ENCODE assay signal across 8 cellular contexts in genomic region chr6:142301421-142302391, GRCh38. TPM values are rescaled to one million over a fixed set of nuclear protein-coding genes. Genes with fewer than 3 reads are reported as not detected.
DNase-seq lines count a peak whose midpoint lies in the region; ATAC-seq, FAIRE-seq and TF ChIP-seq lines count a peak whose summit lies in the region.

ADGRG6 (plus strand) TSS chr6:142302007; CDS start chr6:142302330, 323 bp downstream.

- TF ChIP-seq POLR2A in lower leg skin (IDR thresholded peaks at IDR 0.05): no peak

- no peaks in the 10 kb centered on the region for H3K4me1 ChIP-seq in colonic mucosa

- H3K4me3 ChIP-seq in WERI-Rb-1 (ENCODE audit: low read depth, low read length) (peak within 1 kb of the TSS; percentile 62), colonic mucosa (peak within 1 kb of the TSS; percentile 76), lower leg skin (ENCODE audit: low read depth, poor library complexity, severe bottlenecking) (peak within 1 kb of the TSS; percentile 56)

- TF ChIP-seq CTCF in WERI-Rb-1 (IDR thresholded peaks at IDR 0.05; ENCODE audit: low read depth, low read length) (peak; percentile 40), colonic mucosa (IDR thresholded peaks at IDR 0.05) (no peak), lower leg skin (IDR thresholded peaks at IDR 0.05) (no peak)

- H3K9me3 ChIP-seq in WERI-Rb-1 (ENCODE audit: severe bottlenecking): no peaks in the 10 kb centered on the region
- no peaks in the 10 kb centered on the region for H3K9me3 ChIP-seq in colonic mucosa

- peak; percentile 75 for DNase-seq in COLO668 (lab: John Stamatoyannopoulos, UW; ENCODE audit: unreplicated experiment)
- no peak for DNase-seq in HTR-8/SVneo (ENCODE audit: insufficient read length, low spot score)
- DNase-seq in WERI-Rb-1: peak; percentile 58
- DNase-seq in colonic mucosa: peak; percentile 57
- DNase-seq in lower leg skin (ENCODE audit: low spot score in 2 of 2): peak; percentile 43 to 87
- peak; percentile 13 for DNase-seq in stimulated activated CD8-positive, alpha-beta memory T cell treated with anti-CD3 and anti-CD28 coated beads, Interleukin-12 subunit alpha, Interleukin-12 subunit beta, amount 100 ng/mL, for 4 hours (ENCODE audit: low read depth)

- H3K9ac ChIP-seq in colonic mucosa (ENCODE audit: low read depth in 2 of 2, low read length in 2 of 2): peak within 1 kb of the TSS; percentile 67 to 70

- ATAC-seq in GM21381 (IDR thresholded peaks at IDR 0.05; ENCODE audit: unreplicated experiment) (peak; percentile 83), GM19023 (IDR thresholded peaks at IDR 0.05; ENCODE audit: unreplicated experiment) (no peak)

- H3K36me3 ChIP-seq in WERI-Rb-1 (no peaks in the 10 kb centered on the region), colonic mucosa (no peaks in the 10 kb centered on the region)

- H3K27me3 ChIP-seq in WERI-Rb-1 (ENCODE audit: insufficient read depth, low read depth, severe bottlenecking): peaks cover 12% of the 10 kb centered on the region
- H3K27me3 ChIP-seq in colonic mucosa: no peaks in the 10 kb centered on the region

- intact Hi-C loops in colonic mucosa (cut with DNase I) (no loop called here), lower leg skin (cut with DNase I; ENCODE audit: low total_unique reads) (no loop called here)

- 1% methylated on average over 54 to 88 of the region's 91 CpGs for WGBS in lower leg skin, 2 donors

- H3K27ac ChIP-seq in WERI-Rb-1 (no peak within 1 kb of the TSS), colonic mucosa (peak within 1 kb of the TSS; percentile 64)

- FAIRE-seq in HTR-8/SVneo (lab: Jason Lieb, UNC): peak; percentile 63

RNA-seq across cellular contexts. Expression of gene ADGRG6, which starts in this region (rescaled TPM):
- total RNA-seq in colonic mucosa (10 to 100 TPM; 17.0 to 17.9 TPM), lower leg skin (10 to 100 TPM; 41.8 to 54.8 (median 50.0) TPM)
